Comparison of ENCODE assay signal across 22 cellular contexts in the genomic region with DNA sequence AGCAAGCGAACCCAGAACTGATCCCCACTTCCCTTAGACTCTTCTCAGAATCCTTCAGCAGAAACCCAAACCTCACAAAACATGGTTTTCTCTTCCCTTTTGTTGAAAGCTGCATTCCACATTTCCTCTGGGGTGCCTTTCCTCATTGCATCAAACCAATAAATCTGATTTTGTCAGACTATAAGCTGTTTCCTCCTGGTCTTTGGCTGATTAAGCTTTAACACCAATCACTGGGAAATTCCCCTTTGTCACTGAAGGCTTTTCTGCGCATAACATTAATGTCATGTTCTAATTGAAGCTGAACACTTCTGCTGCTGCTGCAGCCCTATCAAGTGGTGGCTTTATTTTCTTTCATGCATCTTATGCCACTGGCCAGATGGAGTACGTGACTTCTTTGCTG.
"Had no signal": no experiment of that assay in that cellular context is flagged by ENCODE, and none has a peak within 500 bp of the region (broad histone marks: within the 10 kb centered on the region; RNA-seq: fewer than 3 reads in every experiment).

No MANE protein-coding gene starts in this region.

- H3K27me3 Mint-ChIP-seq: activated CD4-positive, alpha-beta memory T cell treated with anti-CD3 and anti-CD28 coated beads, Interleukin-2, amount 10 ng/mL, durations not matched to agents 7 days and 5 days; activated naive CD8-positive, alpha-beta T cell treated with anti-CD3 and anti-CD28 coated beads for 36 hours had no signal

- H3K36me3 Mint-ChIP-seq: activated naive CD8-positive, alpha-beta T cell treated with anti-CD3 and anti-CD28 coated beads for 36 hours; natural killer cell; WTC11 had no signal

- ATAC-seq: body of pancreas, left ventricle myocardium superior, natural killer cell, WTC11 had no signal

- H3K27ac ChIP-seq: body of pancreas, colonic mucosa, esophagus squamous epithelium, skin epidermis had no signal

- H3K9me3 ChIP-seq: body of pancreas, colonic mucosa, esophagus squamous epithelium had no signal

- H3K4me3 ChIP-seq: body of pancreas, colonic mucosa, esophagus squamous epithelium, skin epidermis had no signal

- H3K4me3 Mint-ChIP-seq: activated CD4-positive, alpha-beta memory T cell treated with anti-CD3 and anti-CD28 coated beads, Interleukin-2, amount 10 ng/mL, durations not matched to agents 7 days and 5 days; activated naive CD8-positive, alpha-beta T cell treated with anti-CD3 and anti-CD28 coated beads for 36 hours; natural killer cell; WTC11 had no signal

- H3K27me3 ChIP-seq: body of pancreas, colonic mucosa, esophagus squamous epithelium had no signal

- H3K4me1 Mint-ChIP-seq: activated CD4-positive, alpha-beta memory T cell treated with anti-CD3 and anti-CD28 coated beads, Interleukin-2, amount 10 ng/mL, durations not matched to agents 7 days and 5 days; activated naive CD8-positive, alpha-beta T cell treated with anti-CD3 and anti-CD28 coated beads for 36 hours; natural killer cell; WTC11 had no signal

- H3K36me3 ChIP-seq: colonic mucosa, esophagus squamous epithelium had no signal

- H3K4me1 ChIP-seq: body of pancreas, colonic mucosa, esophagus squamous epithelium had no signal

- H3K9me3 Mint-ChIP-seq: activated CD4-positive, alpha-beta memory T cell treated with anti-CD3 and anti-CD28 coated beads, Interleukin-2, amount 10 ng/mL, durations not matched to agents 7 days and 5 days; activated naive CD8-positive, alpha-beta T cell treated with anti-CD3 and anti-CD28 coated beads for 36 hours; natural killer cell; WTC11 had no signal

- H3K27ac Mint-ChIP-seq: activated CD4-positive, alpha-beta memory T cell treated with anti-CD3 and anti-CD28 coated beads, Interleukin-2, amount 10 ng/mL, durations not matched to agents 7 days and 5 days; activated naive CD8-positive, alpha-beta T cell treated with anti-CD3 and anti-CD28 coated beads for 36 hours; natural killer cell; WTC11 had no signal

- DNase-seq: activated CD4-positive, alpha-beta memory T cell treated with anti-CD3 and anti-CD28 coated beads, Interleukin-2, amount 10 ng/mL, durations not matched to agents 7 days and 5 days; activated CD4-positive, alpha-beta T cell treated with anti-CD3 and anti-CD28 coated beads for 4 hours; activated CD8-positive, alpha-beta memory T cell treated with anti-CD3 and anti-CD28 coated beads, Interleukin-2, amount 50 U/mL, for 48 hours; activated gamma-delta T cell treated with Interleukin-2 at 50 U/mL for 16 hours; activated naive CD8-positive, alpha-beta T cell treated with anti-CD3 and anti-CD28 coated beads for 36 hours; amygdala; body of pancreas; caudate nucleus; colonic mucosa; esophagus squamous epithelium; hypothalamus; left ventricle myocardium superior; mesendoderm; natural killer cell; posterior cingulate gyrus; stimulated activated CD4-positive, alpha-beta T cell treated with anti-CD3 and anti-CD28 coated beads, Interleukin-15, amount 100 ng/mL, for 24 hours; stimulated activated CD4-positive, alpha-beta T cell treated with anti-CD3 and anti-CD28 coated beads, Interleukin-4, amount 100 ng/mL, for 1 hour; stimulated activated naive CD4-positive, alpha-beta T cell treated with Interleukin-2 at 50 U/mL for 16 hours; substantia nigra; trophoblast cell had no signal
